In genomic region chr4:112830753-112831386, GRCh38 we compare ENCODE assay signal across 28 cellular contexts.
"Had no signal": no experiment of that assay in that cellular context is flagged by ENCODE, and none has a peak within 500 bp of the region (broad histone marks: within the 10 kb centered on the region; RNA-seq: fewer than 3 reads in every experiment).

No MANE protein-coding gene starts in this region.

- DNase-seq: colonic mucosa; cortex of kidney; dermis blood vessel endothelial cell; dorsolateral prefrontal cortex; effector CD4-positive, alpha-beta T cell; effector CD8-positive, alpha-beta T cell; effector memory CD4-positive, alpha-beta T cell; effector memory CD8-positive, alpha-beta T cell; endodermal cell; erythroblast; esophagus squamous epithelium; foreskin fibroblast; foreskin keratinocyte; foreskin melanocyte; gastrocnemius medialis; glutamatergic neuron; head of caudate nucleus; heart left ventricle; heart right ventricle had no signal

- H3K36me3 ChIP-seq: colonic mucosa, esophagus squamous epithelium, gastrocnemius medialis, gastroesophageal sphincter, heart left ventricle, heart right ventricle had no signal

- H3K9me3 ChIP-seq: colonic mucosa, esophagus muscularis mucosa, esophagus squamous epithelium, gastrocnemius medialis, heart left ventricle had no signal

- H3K27ac ChIP-seq: colonic mucosa, coronary artery, dorsolateral prefrontal cortex, epithelial cell of prostate, esophagus muscularis mucosa, esophagus squamous epithelium, foreskin keratinocyte, gastrocnemius medialis, gastroesophageal sphincter, heart left ventricle, heart right ventricle had no signal

- FAIRE-seq: colon, endometrium, endothelial cell of umbilical vein, frontal cortex had no signal

- ATAC-seq: effector memory CD8-positive, alpha-beta T cell; esophagus mucosa; foreskin keratinocyte; gastrocnemius medialis; gastroesophageal sphincter had no signal

- H3K27me3 ChIP-seq: colonic mucosa, dorsolateral prefrontal cortex, esophagus muscularis mucosa, esophagus squamous epithelium, gastrocnemius medialis, gastroesophageal sphincter, heart left ventricle, heart right ventricle had no signal

- H3K4me3 ChIP-seq: colonic mucosa, coronary artery, dorsolateral prefrontal cortex, esophagus muscularis mucosa, esophagus squamous epithelium, gastrocnemius medialis, gastroesophageal sphincter, heart left ventricle, heart right ventricle had no signal

- H3K4me1 ChIP-seq: colonic mucosa, esophagus squamous epithelium, foreskin keratinocyte had no signal
